Comparison of ENCODE assay signal across 8 cellular contexts in the genomic region with DNA sequence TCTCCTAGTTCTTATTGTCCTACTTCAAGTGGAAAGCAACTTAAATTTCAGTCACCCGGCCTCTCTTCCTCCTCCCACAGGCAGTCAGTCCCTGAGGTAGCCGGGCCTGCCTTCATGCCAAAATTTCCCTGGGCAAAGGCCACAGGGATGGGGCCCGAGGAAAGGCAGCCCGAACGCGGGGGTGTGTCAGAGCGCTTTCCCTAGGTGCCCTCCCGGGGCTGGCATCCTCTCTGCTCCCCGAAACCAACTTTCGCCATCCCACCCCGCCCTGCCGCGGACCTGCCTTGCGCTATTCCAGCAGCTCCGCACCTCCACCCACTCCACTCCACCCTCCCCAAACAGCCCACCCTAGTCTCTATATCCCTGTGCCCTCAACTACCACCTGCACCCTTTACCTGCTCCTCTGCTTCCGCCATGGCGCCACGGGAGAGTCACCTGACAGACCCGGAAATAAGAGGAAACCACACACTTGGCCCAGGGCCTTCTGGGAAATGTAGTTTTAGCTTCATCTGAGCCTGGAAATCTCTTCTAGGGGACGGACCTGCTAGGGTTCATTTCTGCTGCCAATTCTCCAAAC. TPM values are rescaled to one million over a fixed set of nuclear protein-coding genes. Genes with fewer than 3 reads are reported as not detected.
DNase-seq lines count a peak whose midpoint lies in the region; ATAC-seq and TF ChIP-seq lines count a peak whose summit lies in the region.

VPS41 (minus strand) TSS at position 433 of the 577 bp plus-strand sequence; CDS start at position 416, 17 bp downstream.

- H3K36me3 ChIP-seq in kidney epithelial cell (ENCODE audit: control insufficient read depth, insufficient read depth, low read length): no peaks in the 10 kb centered on the region

- DNase-seq in AG08395 (ENCODE audit: low spot score) (peak; percentile 85), NCI-H2227 (lab: John Stamatoyannopoulos, UW; ENCODE audit: unreplicated experiment) (peak; percentile 79), cerebellum (ENCODE audit: low spot score) (peak; percentile 83), kidney epithelial cell (ENCODE audit: low read depth) (peak; percentile 51)
- peak; percentile 70 for DNase-seq in activated CD4-positive, CD25-positive, alpha-beta regulatory T cell treated with anti-CD3 and anti-CD28 coated beads, Interleukin-2, amount 50 U/mL, for 72 hours
- DNase-seq in stimulated activated CD4-positive, alpha-beta T cell treated with anti-CD3 and anti-CD28 coated beads, Interleukin-15, amount 100 ng/mL, for 48 hours (ENCODE audit: low read depth in 2 of 2): peak; percentile 61 to 66

- H3K27me3 ChIP-seq in kidney epithelial cell (ENCODE audit: control insufficient read depth, insufficient read depth, low read length): no peaks in the 10 kb centered on the region

- H3K4me3 ChIP-seq in kidney epithelial cell (ENCODE audit: low read depth, low read length): peak within 1 kb of the TSS; percentile 98

- no peak for TF ChIP-seq CTCF in kidney epithelial cell (IDR thresholded peaks at IDR 0.05; ENCODE audit: insufficient read depth, low read length, poor library complexity, severe bottlenecking)

- peak; percentile 98 for ATAC-seq in GM18870 (IDR thresholded peaks at IDR 0.05; ENCODE audit: unreplicated experiment)
- ATAC-seq in HG03108 (IDR thresholded peaks at IDR 0.05; ENCODE audit: unreplicated experiment): peak; percentile 96

RNA-seq across cellular contexts. Expression of gene VPS41, which starts in this region (rescaled TPM):
- total RNA-seq in cerebellum: 103 TPM
- total RNA-seq in kidney epithelial cell: 47.6 and 56.2 TPM in 2 replicates

Comparison
In these comparisons a context has a peak if more than half of its experiments do, and no peak if none do; other contexts are left out.
1. Peak in every context shown above with its lines: DNase-seq, ATAC-seq and H3K4me3 ChIP-seq.